ENCODE assay signal across 1 cellular context in the genomic region with DNA sequence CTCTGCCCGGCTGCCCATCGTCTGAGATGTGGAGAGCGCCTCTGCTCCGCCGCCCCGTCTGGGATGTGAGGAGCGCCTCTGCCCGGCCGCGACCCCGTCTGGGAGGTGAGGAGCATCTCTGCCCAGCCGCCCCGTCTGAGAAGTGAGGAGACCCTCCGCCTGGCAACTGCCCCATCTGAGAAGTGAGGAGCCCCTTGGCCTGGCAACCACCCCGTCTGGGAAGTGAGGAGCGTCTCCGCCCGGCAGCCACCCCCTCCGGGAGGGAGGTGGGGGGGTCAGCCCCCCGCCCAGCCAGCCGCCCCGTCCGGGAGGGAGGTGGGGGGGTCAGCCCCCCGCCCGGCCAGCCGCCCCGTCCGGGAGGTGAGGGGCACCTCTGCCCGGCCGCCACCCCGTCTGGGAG. TPM values are rescaled to one million over a fixed set of nuclear protein-coding genes. Genes with fewer than 3 reads are reported as not detected.
"Had no signal": no experiment of that assay in that cellular context is flagged by ENCODE, and none has a peak within 500 bp of the region (broad histone marks: within the 10 kb centered on the region; RNA-seq: fewer than 3 reads in every experiment).

No MANE protein-coding gene starts in this region.

RNA-seq across cellular contexts. Expression of a gene that starts 28.0 kb away (rescaled TPM):
- total RNA-seq: LHCN-M2 had no signal
